Comparison of ENCODE assay signal across 8 cellular contexts in the genomic region with DNA sequence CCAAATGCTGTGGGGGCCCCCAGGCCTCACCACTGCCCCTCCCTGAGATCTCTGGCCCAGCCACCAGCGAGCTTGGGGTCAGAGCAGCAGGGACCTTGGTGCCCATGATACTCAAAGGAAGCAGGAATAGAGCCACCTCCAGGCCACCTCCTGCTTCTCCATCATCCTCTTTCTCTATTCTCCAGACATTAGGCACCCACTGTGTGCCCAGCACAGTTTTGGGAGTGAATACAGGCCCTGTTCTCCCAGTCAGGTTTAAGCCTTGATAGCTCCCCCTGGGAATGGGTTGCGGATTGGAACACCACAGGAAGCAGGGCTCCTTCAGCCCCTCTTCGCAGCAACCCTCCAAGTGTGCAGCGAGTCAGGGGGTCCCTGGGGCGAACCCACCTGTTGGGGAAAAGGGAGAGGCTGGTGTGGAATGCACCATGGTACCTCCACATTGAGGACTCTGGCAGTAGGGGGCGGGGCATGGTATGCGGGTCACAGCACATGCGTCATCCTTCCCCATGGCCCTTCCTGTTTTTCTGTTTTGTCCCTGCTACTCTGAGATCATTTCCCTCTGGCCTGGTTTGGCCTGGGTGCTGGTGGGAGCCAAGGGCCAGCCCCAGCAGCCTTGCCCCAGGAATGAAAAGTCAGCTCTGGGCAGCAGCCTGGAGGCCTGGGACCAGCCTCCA. TPM values are rescaled to one million over a fixed set of nuclear protein-coding genes. Genes with fewer than 3 reads are reported as not detected.
DNase-seq lines count a peak whose midpoint lies in the region; ATAC-seq and TF ChIP-seq lines count a peak whose summit lies in the region.
"Had no signal": no experiment of that assay in that cellular context is flagged by ENCODE, and none has a peak within 500 bp of the region (broad histone marks: within the 10 kb centered on the region; RNA-seq: fewer than 3 reads in every experiment).

No MANE protein-coding gene starts in this region.

- no peak overlapping the region for H3K4me3 Mint-ChIP-seq in natural killer cell treated with Interleukin-12 subunit alpha and Interleukin-12 subunit beta and Interleukin-15 and Interleukin-18, amount 100 ng/mL, for 72 hours

- H3K36me3 Mint-ChIP-seq in natural killer cell treated with Interleukin-12 subunit alpha and Interleukin-12 subunit beta and Interleukin-15 and Interleukin-18, amount 100 ng/mL, for 72 hours = peaks cover 6% of the 10 kb centered on the region

- H3K9me3 ChIP-seq in left lung (no peaks in the 10 kb centered on the region), tibial artery (no peaks in the 10 kb centered on the region)

- no peak for TF ChIP-seq CTCF in left lung (IDR thresholded peaks at IDR 0.05)
- TF ChIP-seq CTCF in tibial artery (IDR thresholded peaks at IDR 0.05) = no peak

- no peaks in the 10 kb centered on the region for H3K9me3 Mint-ChIP-seq in natural killer cell treated with Interleukin-12 subunit alpha and Interleukin-12 subunit beta and Interleukin-15 and Interleukin-18, amount 100 ng/mL, for 72 hours

- peak; percentile 63 for ATAC-seq in left lung
- no peak for ATAC-seq in natural killer cell treated with Interleukin-12 subunit alpha and Interleukin-12 subunit beta and Interleukin-15 and Interleukin-18, amount 100 ng/mL, for 72 hours
- ATAC-seq: left colon had no signal

- H3K27ac ChIP-seq in left lung (peak overlapping the region; percentile 81 to 98), tibial artery (peak overlapping the region; percentile 52 to 60)

- H3K27ac Mint-ChIP-seq in natural killer cell treated with Interleukin-12 subunit alpha and Interleukin-12 subunit beta and Interleukin-15 and Interleukin-18, amount 100 ng/mL, for 72 hours = no peak overlapping the region

- H3K27me3 Mint-ChIP-seq in natural killer cell treated with Interleukin-12 subunit alpha and Interleukin-12 subunit beta and Interleukin-15 and Interleukin-18, amount 100 ng/mL, for 72 hours = no peaks in the 10 kb centered on the region

- H3K4me1 Mint-ChIP-seq in natural killer cell treated with Interleukin-12 subunit alpha and Interleukin-12 subunit beta and Interleukin-15 and Interleukin-18, amount 100 ng/mL, for 72 hours (ENCODE audit: low read depth in 2 of 2) = peaks cover 20 to 31% of the 10 kb centered on the region in 2 donors

- intact Hi-C loops in left lung (cut with DNase I) (no loop called here), tibial artery (cut with DNase I; ENCODE audit: low total_unique reads) (no loop called here)

- H3K4me1 ChIP-seq in left lung = peaks cover 4 to 97% of the 10 kb centered on the region in 2 donors
- peaks cover 0 to 46% (median 33%) of the 10 kb centered on the region in 4 donors for H3K4me1 ChIP-seq in tibial artery

- H3K27me3 ChIP-seq in left lung (no peaks in the 10 kb centered on the region), tibial artery (no peaks in the 10 kb centered on the region)

- DNase-seq in NOMO-1 treated with DMSO at 0.1 percent for 48 hours (lab: John Stamatoyannopoulos, UW; ENCODE audit: unreplicated experiment) (peak; percentile 59), cerebellum (ENCODE audit: low spot score) (peak; percentile 45), left lung (peak; percentile 85 to 89), tibial artery (peak; percentile 81 to 83), NCI-H524 (lab: John Stamatoyannopoulos, UW) (no peak)
- DNase-seq in natural killer cell treated with Interleukin-12 subunit alpha and Interleukin-12 subunit beta and Interleukin-15 and Interleukin-18, amount 100 ng/mL, for 72 hours (ENCODE audit: low spot score) = no peak
- no peak for DNase-seq in activated CD8-positive, alpha-beta memory T cell treated with anti-CD3 and anti-CD28 coated beads, Interleukin-2, amount 50 U/mL, for 48 hours
- DNase-seq: left colon had no signal

- H3K4me3 ChIP-seq in left lung (no peak overlapping the region), tibial artery (no peak overlapping the region)

- peaks cover 0 to 92% of the 10 kb centered on the region in 2 donors for H3K36me3 ChIP-seq in left lung
- H3K36me3 ChIP-seq in tibial artery = peaks cover 42 to 70% (median 66%) of the 10 kb centered on the region in 3 donors

RNA-seq across cellular contexts. Expression of gene SEMA3B, which starts 14.2 kb away (rescaled TPM):
- 3.4 TPM for total RNA-seq in cerebellum
- total RNA-seq in left lung = 10 to 100 TPM; 56.8 to 92.7 TPM
- 1 to 10 TPM in 1 of 2 donors, under 1 TPM in 1; 0.89 to 1.2 TPM for total RNA-seq in natural killer cell treated with Interleukin-12 subunit alpha and Interleukin-12 subunit beta and Interleukin-15 and Interleukin-18, amount 100 ng/mL, for 72 hours

RNA-seq across cellular contexts. Expression of gene GNAI2, which starts 18.7 kb away (rescaled TPM):
- total RNA-seq in cerebellum (63.8 TPM), left lung (100 to 1,000 TPM; 266 to 381 TPM)
- total RNA-seq in natural killer cell treated with Interleukin-12 subunit alpha and Interleukin-12 subunit beta and Interleukin-15 and Interleukin-18, amount 100 ng/mL, for 72 hours = 100 to 1,000 TPM; 331 to 413 TPM

RNA-seq across cellular contexts. Expression of gene LSMEM2, which starts 24.2 kb away (rescaled TPM):
- total RNA-seq in cerebellum (0.36 TPM), left lung (under 1 TPM in 1 of 2 donors, not detected in 1; 0.24 TPM)
- not detected for total RNA-seq in natural killer cell treated with Interleukin-12 subunit alpha and Interleukin-12 subunit beta and Interleukin-15 and Interleukin-18, amount 100 ng/mL, for 72 hours
- total RNA-seq: left colon had no signal

RNA-seq across cellular contexts. Expression of gene IFRD2, which starts 37.5 kb away (rescaled TPM):
- total RNA-seq in cerebellum (19.3 TPM), left lung (100 to 1,000 TPM in 1 of 2 donors, 10 to 100 TPM in 1; 55.0 to 104 TPM)
- 100 to 1,000 TPM in 1 of 2 donors, 10 to 100 TPM in 1; 84.2 to 225 TPM for total RNA-seq in natural killer cell treated with Interleukin-12 subunit alpha and Interleukin-12 subunit beta and Interleukin-15 and Interleukin-18, amount 100 ng/mL, for 72 hours

RNA-seq across cellular contexts. Expression of gene HYAL3, which starts 44.5 kb away (rescaled TPM):
- 4.2 TPM for total RNA-seq in cerebellum
- 1 to 10 TPM; 4.5 to 4.6 TPM for total RNA-seq in left lung
- total RNA-seq in natural killer cell treated with Interleukin-12 subunit alpha and Interleukin-12 subunit beta and Interleukin-15 and Interleukin-18, amount 100 ng/mL, for 72 hours = 1 to 10 TPM; 5.5 to 5.6 TPM

Comparison
In these comparisons a context has a peak if more than half of its experiments do, and no peak if none do; other contexts are left out.
1. DNase-seq: peak in NOMO-1 treated with DMSO at 0.1 percent for 48 hours (single experiment), cerebellum (single experiment), left lung (2 of 2) and tibial artery (2 of 2); none in natural killer cell treated with Interleukin-12 subunit alpha and Interleukin-12 subunit beta and Interleukin-15 and Interleukin-18, amount 100 ng/mL, for 72 hours (single experiment), activated CD8-positive, alpha-beta memory T cell treated with anti-CD3 and anti-CD28 coated beads, Interleukin-2, amount 50 U/mL, for 48 hours (single experiment) and NCI-H524 (0 of 2).
2. RNA of gene SEMA3B, which starts 14.2 kb away (total RNA-seq): 56.8 to 92.7 TPM in left lung; 3.4 TPM in cerebellum (single experiment) and 0.89 to 1.2 TPM in natural killer cell treated with Interleukin-12 subunit alpha and Interleukin-12 subunit beta and Interleukin-15 and Interleukin-18, amount 100 ng/mL, for 72 hours; every median in the first group is over 10 times any median in the second.